ENCODE assay signal across 20 cellular contexts in genomic region chr11:106101370-106101769, GRCh38.
"Had no signal": no experiment of that assay in that cellular context is flagged by ENCODE, and none has a peak within 500 bp of the region (broad histone marks: within the 10 kb centered on the region; RNA-seq: fewer than 3 reads in every experiment).

No MANE protein-coding gene starts in this region.

- H3K9me3 ChIP-seq: esophagus squamous epithelium, gastrocnemius medialis, left lung, lower lobe of right lung, mucosa of descending colon had no signal

- H3K27ac Mint-ChIP-seq: mesothelial cell of epicardium had no signal

- H2AFZ ChIP-seq: hepatocyte had no signal

- H3K4me1 ChIP-seq: esophagus squamous epithelium, gastrocnemius medialis, left lung, lower lobe of right lung had no signal

- H3K27me3 ChIP-seq: dorsolateral prefrontal cortex, esophagus squamous epithelium, gastrocnemius medialis, hepatocyte, left lung had no signal

- DNase-seq: dorsolateral prefrontal cortex; effector CD4-positive, alpha-beta T cell; effector memory CD4-positive, alpha-beta T cell; erythroblast; esophagus squamous epithelium; foreskin melanocyte; gastrocnemius medialis; glutamatergic neuron; head of caudate nucleus; hypothalamus; left cardiac atrium; left lung; left ventricle myocardium superior; lower lobe of right lung; mucosa of descending colon had no signal

- H3K4me1 Mint-ChIP-seq: mesothelial cell of epicardium had no signal

- H3K4me2 ChIP-seq: hepatocyte had no signal

- H3K4me3 Mint-ChIP-seq: mesothelial cell of epicardium had no signal

- H3K4me3 ChIP-seq: coronary artery, dorsolateral prefrontal cortex, esophagus squamous epithelium, gastrocnemius medialis, hepatocyte, left lung, lower lobe of right lung, mucosa of descending colon had no signal

- H3K27ac ChIP-seq: coronary artery, dorsolateral prefrontal cortex, epithelial cell of prostate, esophagus squamous epithelium, gastrocnemius medialis, hepatocyte, left lung, lower lobe of right lung had no signal

- ATAC-seq: esophagus mucosa, gastrocnemius medialis, left cardiac atrium, left lung, left ventricle myocardium superior, lower lobe of right lung, mucosa of descending colon had no signal
